ENCODE assay signal across 7 cellular contexts in genomic region chr19:16143399-16144215, GRCh38. TPM values are rescaled to one million over a fixed set of nuclear protein-coding genes. Genes with fewer than 3 reads are reported as not detected.
A peak's percentile ranks its signal among the peaks of the same experiment; 100 is the strongest.
DNase-seq lines count a peak whose midpoint lies in the region; ATAC-seq and TF ChIP-seq lines count a peak whose summit lies in the region.

TSS of gene HSH2D (plus strand) at chr19:16143685. CDS start at chr19:16148751, 5,066 bp downstream.

- H3K4me2 ChIP-seq in SU-DHL-6 (ENCODE audit: low read depth, low read length, poor library complexity, severe bottlenecking), result peak within 1 kb of the TSS; percentile 99

- H3K27me3 Mint-ChIP-seq in activated naive CD4-positive, alpha-beta T cell treated with anti-CD3 and anti-CD28 coated beads, Interleukin-2, amount 10 ng/mL, durations not matched to agents 7 days and 5 days, result peaks cover 4% of the 10 kb centered on the region

- POLR2A ChIA-PET in A673 (lab: Charles Lee; ENCODE audit: low non-redundant PET), result no interaction called here

- H3K9me2 ChIP-seq in SU-DHL-6 (replicated peaks; ENCODE audit: insufficient read depth, low read length), result no peaks in the 10 kb centered on the region

- BruUV-seq in A673 (replicated peaks; lab: Mats Ljungman, UMichigan), result no TSS peak

- peak; percentile 84 for TF ChIP-seq POLR2A in transverse colon (IDR thresholded peaks at IDR 0.05)

- peak within 1 kb of the TSS; percentile 94 for H3K4me3 Mint-ChIP-seq in activated naive CD4-positive, alpha-beta T cell treated with anti-CD3 and anti-CD28 coated beads, Interleukin-2, amount 10 ng/mL, durations not matched to agents 7 days and 5 days

- H3K79me2 ChIP-seq in SU-DHL-6 (ENCODE audit: insufficient read depth, low read length), result peaks cover 43% of the 10 kb centered on the region

- H3K9me3 Mint-ChIP-seq in activated naive CD4-positive, alpha-beta T cell treated with anti-CD3 and anti-CD28 coated beads, Interleukin-2, amount 10 ng/mL, durations not matched to agents 7 days and 5 days, result no peaks in the 10 kb centered on the region

- H2AFZ ChIP-seq in SU-DHL-6 (ENCODE audit: low read depth, low read length, severe bottlenecking), result no peak within 1 kb of the TSS

- H4K20me1 ChIP-seq in SU-DHL-6 (ENCODE audit: low read depth, low read length), result no peaks in the 10 kb centered on the region

- H3F3A ChIP-seq in SU-DHL-6 (ENCODE audit: insufficient read depth), result peaks cover 60% of the 10 kb centered on the region

- peak within 1 kb of the TSS; percentile 97 for H3K27ac Mint-ChIP-seq in activated naive CD4-positive, alpha-beta T cell treated with anti-CD3 and anti-CD28 coated beads, Interleukin-2, amount 10 ng/mL, durations not matched to agents 7 days and 5 days

- H3K4me1 ChIP-seq in transverse colon (peaks cover 0 to 17% (median 10%) of the 10 kb centered on the region in 4 donors), A673 (ENCODE audit: insufficient read depth, low read length, poor library complexity, severe bottlenecking) (no peaks in the 10 kb centered on the region)

- in situ Hi-C loops in transverse colon (cut with MboI; ENCODE audit: low pct_ligation_motif_present in 1 of 4, low pct_unique_long_range_greater_than_20kb in 1 of 4, low sequenced_read_pairs in 3 of 4), result no loop called here

- H3K27ac ChIP-seq in SU-DHL-6 (ENCODE audit: low read depth, low read length), result peak within 1 kb of the TSS; percentile 94
- H3K27ac ChIP-seq in transverse colon, result peak within 1 kb of the TSS; percentile 82 to 90 (median 85)
- H3K27ac ChIP-seq in A673 (ENCODE audit: low read depth, low read length, poor library complexity, severe bottlenecking), result no peak within 1 kb of the TSS

- peak within 1 kb of the TSS; percentile 80 for H3K9ac ChIP-seq in SU-DHL-6 (ENCODE audit: low read length)

- H3K9me3 ChIP-seq in SU-DHL-6 (ENCODE audit: insufficient read depth, low read length), result no peaks in the 10 kb centered on the region
- H3K9me3 ChIP-seq in transverse colon, result no peaks in the 10 kb centered on the region
- H3K9me3 ChIP-seq in A673 (ENCODE audit: low read depth, low read length, poor library complexity, severe bottlenecking), result no peaks in the 10 kb centered on the region

- no peak for TF ChIP-seq EP300 in transverse colon (IDR thresholded peaks at IDR 0.05; ENCODE audit: low read depth)

- TF ChIP-seq CTCF in SU-DHL-6 (IDR thresholded peaks at IDR 0.05; ENCODE audit: insufficient read depth, low read length, poor library complexity, severe bottlenecking), result no peak
- peak in 1 of 5 experiments; percentile 10 for TF ChIP-seq CTCF in transverse colon (IDR thresholded peaks at IDR 0.05)
- no peak for TF ChIP-seq CTCF in A673 (conservative IDR thresholded peaks at IDR 0.05; ENCODE audit: low read depth, low read length)

- H3K4me1 Mint-ChIP-seq in activated naive CD4-positive, alpha-beta T cell treated with anti-CD3 and anti-CD28 coated beads, Interleukin-2, amount 10 ng/mL, durations not matched to agents 7 days and 5 days, result peaks cover 66% of the 10 kb centered on the region

- peak within 1 kb of the TSS; percentile 87 for H3K4me3 ChIP-seq in SU-DHL-6 (ENCODE audit: insufficient read depth, low read length, poor library complexity, severe bottlenecking)
- H3K4me3 ChIP-seq in transverse colon, result peak within 1 kb of the TSS; percentile 6 to 57 (median 44)
- H3K4me3 ChIP-seq in A673 (ENCODE audit: low read depth, low read length, poor library complexity, severe bottlenecking), result no peak within 1 kb of the TSS

- H3K36me3 Mint-ChIP-seq in activated naive CD4-positive, alpha-beta T cell treated with anti-CD3 and anti-CD28 coated beads, Interleukin-2, amount 10 ng/mL, durations not matched to agents 7 days and 5 days, result peaks cover 18% of the 10 kb centered on the region

- 25 to 43% methylated on average over 1 to 13 of the region's 13 CpGs for WGBS in transverse colon (ENCODE audit: low coverage in 1 of 2), 2 donors

- intact Hi-C loops in transverse colon (cut with DNase I; ENCODE audit: low total_unique reads) (no loop called here), A673 (cut with micrococcal nuclease; ENCODE audit: unreplicated experiment) (no loop called here)

- H3K27me3 ChIP-seq in SU-DHL-6 (ENCODE audit: low read length) (no peaks in the 10 kb centered on the region), transverse colon (no peaks in the 10 kb centered on the region), A673 (replicated peaks; ENCODE audit: insufficient read depth, low read depth, low read length, poor library complexity) (no peaks in the 10 kb centered on the region)

- peak; percentile 62 for ATAC-seq in GM19025 (IDR thresholded peaks at IDR 0.05; ENCODE audit: low read depth, unreplicated experiment)
- peak; percentile 61 for ATAC-seq in HG03342 (IDR thresholded peaks at IDR 0.05; ENCODE audit: unreplicated experiment)

- H3K36me3 ChIP-seq in SU-DHL-6 (ENCODE audit: low read length) (no peaks in the 10 kb centered on the region), transverse colon (no peaks in the 10 kb centered on the region), A673 (ENCODE audit: insufficient read depth, low read length, poor library complexity, severe bottlenecking) (no peaks in the 10 kb centered on the region)

- CTCF ChIA-PET in activated naive CD4-positive, alpha-beta T cell treated with anti-CD3 and anti-CD28 coated beads, Interleukin-2, amount 10 ng/mL, durations not matched to agents 7 days and 5 days (lab: Charles Lee), result interaction anchor here (1.3 to 1.6 kb wide), 5 partner anchors 42 to 239 kb away, joined by 3 to 9 read pairs (median 5); partner anchors contain the start of genes FAM32A and TPM4
- CTCF ChIA-PET in A673 (lab: Charles Lee), result interaction anchor here (0.6 kb wide), 1 partner anchor 234 kb away, joined by 3 read pairs; no protein-coding TSS in a partner anchor

- peak; percentile 92 for DNase-seq in activated naive CD4-positive, alpha-beta T cell treated with anti-CD3 and anti-CD28 coated beads, Interleukin-2, amount 10 ng/mL, durations not matched to agents 7 days and 5 days
- DNase-seq in mucosa of gallbladder (ENCODE audit: low spot score) (peak; percentile 87), transverse colon (peak; percentile 96), A673 (ENCODE audit: low spot score) (no peak)

RNA-seq across cellular contexts. Expression of gene HSH2D, which starts in this region (rescaled TPM):
- 14.0 TPM for total RNA-seq in mucosa of gallbladder
- total RNA-seq in transverse colon, result 10 to 100 TPM; 17.6 to 55.4 (median 30.8) TPM
- total RNA-seq in A673 (2021), result not detected in 2 replicates

Comparison
In these comparisons a context has a peak if more than half of its experiments do, and no peak if none do; other contexts are left out.
1. RNA of gene HSH2D (total RNA-seq): 17.6 to 55.4 TPM in transverse colon and 14.0 TPM in mucosa of gallbladder (single experiment); not detected in A673; every median in the first group is over 10 times any median in the second.